ENCODE assay signal across 22 cellular contexts in the genomic region with DNA sequence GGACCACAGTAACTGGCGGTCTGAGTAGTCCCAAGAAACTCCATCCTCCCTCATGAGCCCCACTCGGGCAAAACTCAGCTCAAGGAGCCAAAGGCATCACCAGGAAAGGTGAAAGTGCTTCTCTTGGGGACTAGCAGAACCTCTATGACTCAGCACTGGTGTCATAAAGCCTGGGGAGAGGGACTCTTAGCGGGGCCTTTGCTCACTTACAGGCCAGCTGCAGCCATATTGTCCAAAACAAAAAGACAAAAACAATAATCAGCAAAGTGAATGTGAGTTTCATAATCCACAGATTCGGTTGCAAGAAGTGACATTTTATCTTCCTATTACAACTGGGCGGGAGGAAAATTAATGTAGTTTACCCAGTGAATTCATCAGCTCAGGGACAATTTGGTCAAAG. TPM values are rescaled to one million over a fixed set of nuclear protein-coding genes. Genes with fewer than 3 reads are reported as not detected.
"Had no signal": no experiment of that assay in that cellular context is flagged by ENCODE, and none has a peak within 500 bp of the region (broad histone marks: within the 10 kb centered on the region; RNA-seq: fewer than 3 reads in every experiment).

TEKT5 (minus strand) TSS at position 101 of the 400 bp plus-strand sequence; CDS start at position 44, 57 bp downstream.

- H3K4me1 ChIP-seq: esophagus squamous epithelium, heart right ventricle, left lung, prostate gland, right atrium auricular region, spleen had no signal

- H3K4me3 ChIP-seq: esophagus squamous epithelium, heart right ventricle, left lung, mucosa of descending colon, prostate gland, right atrium auricular region, skin epidermis, spleen had no signal

- H3K9me3 ChIP-seq: esophagus squamous epithelium, heart right ventricle, left lung, mucosa of descending colon, prostate gland, right atrium auricular region, spleen had no signal

- DNase-seq: cortex of kidney; effector memory CD8-positive, alpha-beta T cell; erythroblast; esophagus squamous epithelium; foreskin melanocyte; glutamatergic neuron; heart right ventricle; hippocampal formation; left cardiac atrium; mesenchymal stem cell; mucosa of descending colon; naive B cell; spleen; stimulated activated CD4-positive, alpha-beta T cell treated with anti-CD3 and anti-CD28 coated beads, Interleukin-4, amount 100 ng/mL, for 4 hours; stimulated activated naive B cell treated with anti-CD40 and anti-IgM and Interleukin-4, amounts not matched to agents 10 μg/mL and 1 μg/mL and 100 μg/mL, for 72 hours had no signal

- ATAC-seq: effector memory CD8-positive, alpha-beta T cell; left cardiac atrium; left lung; mucosa of descending colon; stimulated activated naive B cell treated with anti-CD40 and anti-IgM and Interleukin-4, amounts not matched to agents 10 μg/mL and 1 μg/mL and 100 μg/mL, for 72 hours had no signal

- H3K36me3 ChIP-seq: esophagus squamous epithelium, heart right ventricle, left lung, prostate gland, right atrium auricular region, spleen had no signal

- H3K27me3 ChIP-seq: esophagus squamous epithelium, heart right ventricle, left lung, right atrium auricular region had no signal

- H3K27ac ChIP-seq: esophagus squamous epithelium, heart right ventricle, left lung, prostate gland, right atrium auricular region, skin epidermis, spleen had no signal

RNA-seq across cellular contexts. Expression of gene TEKT5, which starts in this region (rescaled TPM):
- total RNA-seq: dermis microvascular lymphatic vessel endothelial cell, esophagus squamous epithelium, left lung, lung microvascular endothelial cell, osteocyte, right atrium auricular region had no signal
